8 cellular contexts compared by ENCODE assay signal in the genomic region with DNA sequence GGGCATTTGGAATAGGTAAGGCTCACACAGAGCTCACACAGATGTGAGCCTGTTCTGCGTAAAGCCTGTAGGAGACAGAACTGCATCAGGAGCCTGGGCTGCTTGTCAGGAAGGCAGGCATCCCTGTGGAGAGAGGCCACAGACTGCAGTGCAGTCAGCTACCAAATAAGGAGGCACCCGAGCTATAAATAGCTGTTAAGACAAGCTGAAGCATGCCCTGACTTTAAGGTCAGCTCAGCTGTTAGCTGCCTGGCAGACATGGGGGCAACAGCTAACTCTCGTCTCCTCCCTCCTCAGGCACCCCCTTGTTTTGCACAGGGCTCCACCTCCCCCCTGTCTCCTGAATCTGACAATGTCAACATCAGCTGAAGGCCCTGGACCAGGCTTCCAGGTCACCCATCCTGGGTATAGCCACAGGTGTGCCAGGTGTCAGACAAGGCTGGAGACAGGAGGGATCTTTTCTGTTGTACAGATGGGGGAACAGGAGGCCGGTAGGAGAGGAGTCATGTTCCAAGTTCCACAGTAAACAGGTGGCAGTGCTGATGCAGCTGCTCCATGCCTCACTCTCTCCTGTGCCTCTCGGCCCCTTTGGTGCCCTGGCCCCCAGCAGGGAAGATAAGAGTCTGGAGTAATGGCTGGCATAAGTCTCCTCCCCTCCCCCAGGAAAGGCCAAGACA. TPM values are rescaled to one million over a fixed set of nuclear protein-coding genes. Genes with fewer than 3 reads are reported as not detected.
DNase-seq lines count a peak whose midpoint lies in the region; ATAC-seq and TF ChIP-seq lines count a peak whose summit lies in the region.

No MANE protein-coding gene starts in this region.

- intact Hi-C loops in sciatic nerve (cut with DNase I): no loop called here

- H4K20me1 ChIP-seq in fibroblast of lung (ENCODE audit: control insufficient read depth, extremely low read depth, insufficient read depth, low read length): no peaks in the 10 kb centered on the region

- ATAC-seq in GM18867 (IDR thresholded peaks at IDR 0.05; ENCODE audit: unreplicated experiment): peak; percentile 70
- ATAC-seq in sciatic nerve: peak; percentile 48
- no peak for ATAC-seq in GM21723 (IDR thresholded peaks at IDR 0.05; ENCODE audit: unreplicated experiment)

- peak; percentile 83 to 92 for DNase-seq in NCI-H524 (lab: John Stamatoyannopoulos, UW)
- peak; percentile 65 to 74 for DNase-seq in fibroblast of lung (ENCODE audit: low read depth in 2 of 2)
- DNase-seq in sciatic nerve (ENCODE audit: low spot score): no peak
- no peak for DNase-seq in DMS114 treated with DMSO at 0.1 percent for 48 hours (lab: John Stamatoyannopoulos, UW; ENCODE audit: unreplicated experiment)
- DNase-seq in GM19240 (ENCODE audit: insufficient read length, low spot score): no peak
- no peak for DNase-seq in SIG-M5 treated with dmso at 0.1 percent for 504 hours (lab: John Stamatoyannopoulos, UW; ENCODE audit: unreplicated experiment)

- no peak overlapping the region for H2AFZ ChIP-seq in fibroblast of lung (ENCODE audit: low read length)

- H3K9ac ChIP-seq in fibroblast of lung (ENCODE audit: insufficient read depth, low read length): no peak overlapping the region

- H3K4me3 ChIP-seq in fibroblast of lung (replicated peaks in 1 of 4; ENCODE audit: control extremely low read depth in 1 of 4, insufficient read depth in 1 of 4, low read depth in 3 of 4, low read length in 4 of 4): no peak overlapping the region

- no peaks in the 10 kb centered on the region for H3K36me3 ChIP-seq in fibroblast of lung (ENCODE audit: control insufficient read depth, insufficient read depth, low read length)

- no peak overlapping the region for H3K4me2 ChIP-seq in fibroblast of lung (ENCODE audit: extremely low read depth, insufficient read depth, low read length)

- no peaks in the 10 kb centered on the region for H3K4me1 ChIP-seq in fibroblast of lung (ENCODE audit: control insufficient read depth, extremely low read depth, insufficient read depth, low read length)

- TF ChIP-seq CTCF in fibroblast of lung (conservative IDR thresholded peaks at IDR 0.05 in 1 of 2, IDR thresholded peaks at IDR 0.05 in 1 of 2; ENCODE audit: low read depth in 1 of 2, low read length in 2 of 2): peak; percentile 26 to 27

- no peaks in the 10 kb centered on the region for H3K9me3 ChIP-seq in fibroblast of lung (ENCODE audit: control insufficient read depth, insufficient read depth, low read depth, low read length)

- H3K27me3 ChIP-seq in fibroblast of lung (ENCODE audit: control insufficient read depth, insufficient read depth, low read length): no peaks in the 10 kb centered on the region

- no peak overlapping the region for H3K27ac ChIP-seq in fibroblast of lung (ENCODE audit: insufficient read depth, low read length)

- H3K79me2 ChIP-seq in fibroblast of lung (ENCODE audit: control insufficient read depth, insufficient read depth, low read length): no peaks in the 10 kb centered on the region

RNA-seq across cellular contexts. Expression of a gene that starts 27.6 kb away (rescaled TPM):
- total RNA-seq in fibroblast of lung: 74.0 and 81.9 TPM in 2 replicates
- polyA plus RNA-seq in fibroblast of lung: 52.6 and 63.5 TPM in 2 replicates
- polyA plus RNA-seq in fibroblast of lung (2012): 58.1 and 65.6 TPM in 2 replicates
- polyA minus RNA-seq in fibroblast of lung (ENCODE audit: low replicate concordance): 34.2 and 51.1 TPM in 2 replicates
- 113 TPM for total RNA-seq in sciatic nerve

Comparison
In these comparisons a context has a peak if more than half of its experiments do, and no peak if none do; other contexts are left out.
1. DNase-seq: peak in NCI-H524 (2 of 2) and fibroblast of lung (2 of 2); none in sciatic nerve (single experiment), DMS114 treated with DMSO at 0.1 percent for 48 hours (single experiment), GM19240 (single experiment) and SIG-M5 treated with dmso at 0.1 percent for 504 hours (single experiment).